Comparison of ENCODE assay signal across 19 cellular contexts in the genomic region with DNA sequence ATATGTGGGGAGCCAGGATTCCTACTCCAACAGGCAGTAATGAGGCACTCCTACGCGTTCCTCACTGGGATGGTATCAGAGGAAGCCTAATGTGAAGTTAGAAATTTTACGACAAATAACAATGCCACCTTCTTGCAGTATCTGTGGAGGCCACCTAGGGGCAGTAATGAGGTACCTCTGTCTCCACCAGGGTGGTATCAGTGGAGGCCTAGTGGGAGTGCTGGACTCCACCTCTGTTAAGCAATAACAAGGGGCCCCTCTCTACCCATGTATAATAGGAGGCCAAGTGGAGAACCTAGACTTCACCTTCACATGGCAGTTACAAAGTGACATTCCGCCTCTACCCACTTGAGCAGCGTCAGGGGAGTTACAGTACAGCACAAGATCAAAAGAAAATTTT.
DNase-seq lines count a peak whose midpoint lies in the region; ATAC-seq, FAIRE-seq and TF ChIP-seq lines count a peak whose summit lies in the region.
"Had no signal": no experiment of that assay in that cellular context is flagged by ENCODE, and none has a peak within 500 bp of the region (broad histone marks: within the 10 kb centered on the region; RNA-seq: fewer than 3 reads in every experiment).

No MANE protein-coding gene starts in this region.

- POLR2A ChIA-PET in H1 (lab: Charles Lee; ENCODE audit: partially characterized antibody), result no interaction called here

- peak; percentile 45 for FAIRE-seq in H1 (lab: Jason Lieb, UNC)
- FAIRE-seq: G401.6 had no signal

- no peak overlapping the region for H4K91ac ChIP-seq in H1 (replicated peaks; ENCODE audit: insufficient read length, low read length)

- no peak overlapping the region for H4K5ac ChIP-seq in H1 (ENCODE audit: insufficient read length, low read depth, low read length)

- no peak overlapping the region for H2BK20ac ChIP-seq in H1 (ENCODE audit: low read length)

- H3K23me2 ChIP-seq in H1 (ENCODE audit: low read depth, low read length), result no peaks in the 10 kb centered on the region; the same call in 1 of the 2 replicates

- ATAC-seq in GM18867 (IDR thresholded peaks at IDR 0.05; ENCODE audit: unreplicated experiment) (peak; percentile 43), GM18870 (IDR thresholded peaks at IDR 0.05; ENCODE audit: unreplicated experiment) (no peak)
- ATAC-seq in stimulated activated naive B cell treated with anti-CD40 and anti-IgM and Interleukin-4, amounts not matched to agents 10 μg/mL and 1 μg/mL and 100 μg/mL, for 72 hours (replicated peaks), result no peak
- ATAC-seq: effector memory CD8-positive, alpha-beta T cell; left colon; naive thymus-derived CD4-positive, alpha-beta T cell; stimulated activated effector memory CD8-positive, alpha-beta T cell treated with anti-CD3 and anti-CD28 coated beads, Interleukin-12 subunit alpha, Interleukin-12 subunit beta, amount 100 ng/mL, for 72 hours had no signal

- H2BK12ac ChIP-seq in H1 (ENCODE audit: low read depth, low read length), result no peak overlapping the region

- H3K9me3 ChIP-seq in Karpas-422 (ENCODE audit: low read length), result no peaks in the 10 kb centered on the region
- H3K9me3 ChIP-seq in H1 (ENCODE audit: insufficient read depth in 2 of 2, low read depth in 1 of 2, low read length in 1 of 2), result no peaks in the 10 kb centered on the region

- WGBS in H1 (ENCODE audit: extremely low coverage in 1 of 2, insufficient coverage in 1 of 2, insufficient read length in 1 of 2, insufficient replicate concordance in 2 of 2, low coverage in 1 of 2, low lambda C conversion rate in 2 of 2, missing lambda C conversion rate in 1 of 2), 2 experiments, result 89% methylated on average over 5 of the region's 5 CpGs; no CpG with 5 or more reads in 1 of the 2 experiments

- H3K4me1 ChIP-seq in Karpas-422 (ENCODE audit: low read length) (no peaks in the 10 kb centered on the region), H1 (replicated peaks in 1 of 4; ENCODE audit: control insufficient read depth in 3 of 4, insufficient read depth in 4 of 4, low read length in 3 of 4) (no peaks in the 10 kb centered on the region)

- H3K27me3 ChIP-seq in Karpas-422 (ENCODE audit: low read length) (no peaks in the 10 kb centered on the region), H1 (replicated peaks in 1 of 4; ENCODE audit: control insufficient read depth in 3 of 4, extremely low read depth in 1 of 4, insufficient read depth in 3 of 4, low read length in 3 of 4) (no peaks in the 10 kb centered on the region)

- peak; percentile 43 to 64 for TF ChIP-seq RAD21 in H1 (IDR thresholded peaks at IDR 0.05 in 1 of 2, conservative IDR thresholded peaks at IDR 0.05 in 1 of 2; ENCODE audit: low read depth in 2 of 2, low read length in 2 of 2)

- H3K79me1 ChIP-seq in H1 (ENCODE audit: low read depth, low read length), result no peaks in the 10 kb centered on the region

- CTCF ChIA-PET in H1 (lab: Charles Lee; ENCODE audit: partially characterized antibody), result interaction anchor here (0.9 kb wide), 1 partner anchor 8 kb away, joined by 3 read pairs; no protein-coding TSS in a partner anchor

- H2AFZ ChIP-seq in Karpas-422 (ENCODE audit: low read length) (no peak overlapping the region), H1 (ENCODE audit: low read length) (no peak overlapping the region)

- TF ChIP-seq EP300 in H1 (IDR thresholded peaks at IDR 0.05; ENCODE audit: borderline replicate concordance in 1 of 2, low read depth in 2 of 2, low read length in 2 of 2), result no peak

- no peaks in the 10 kb centered on the region for H3K9me2 ChIP-seq in Karpas-422 (replicated peaks; ENCODE audit: insufficient read depth, low read length)

- H2BK120ac ChIP-seq in H1 (replicated peaks; ENCODE audit: low read depth, low read length), result no peak overlapping the region

- H3K4me1 Mint-ChIP-seq in stimulated activated naive B cell treated with anti-CD40 and anti-IgM and Interleukin-4, amounts not matched to agents 10 μg/mL and 1 μg/mL and 100 μg/mL, for 72 hours, result no peaks in the 10 kb centered on the region
- H3K4me1 Mint-ChIP-seq: naive thymus-derived CD4-positive, alpha-beta T cell; stimulated activated effector memory CD8-positive, alpha-beta T cell treated with anti-CD3 and anti-CD28 coated beads, Interleukin-12 subunit alpha, Interleukin-12 subunit beta, amount 100 ng/mL, for 72 hours had no signal

- H3K4me2 ChIP-seq in Karpas-422 (ENCODE audit: low read depth, low read length, poor library complexity, severe bottlenecking) (no peak overlapping the region), H1 (ENCODE audit: insufficient read depth in 1 of 2, low read depth in 2 of 2, low read length in 2 of 2) (no peak overlapping the region)

- no peak overlapping the region for H3K18ac ChIP-seq in H1 (ENCODE audit: extremely low read depth, low read length)

- no peak overlapping the region for H3K9ac ChIP-seq in Karpas-422 (ENCODE audit: low read length)
- H3K9ac ChIP-seq in H1 (replicated peaks in 1 of 4; ENCODE audit: extremely low read depth in 1 of 4, low read depth in 3 of 4, low read length in 3 of 4), result no peak overlapping the region

- no peak overlapping the region for H3K56ac ChIP-seq in H1 (replicated peaks; ENCODE audit: insufficient read length, low read depth, low read length)

- H3K23ac ChIP-seq in H1 (ENCODE audit: insufficient read length), result no peak overlapping the region

- H3K36me3 ChIP-seq in Karpas-422 (ENCODE audit: insufficient read depth, low read length), result no peaks in the 10 kb centered on the region
- no peaks in the 10 kb centered on the region for H3K36me3 ChIP-seq in H1 (ENCODE audit: control insufficient read depth in 2 of 4, insufficient read depth in 4 of 4, low read length in 3 of 4)

- no peak overlapping the region for H2BK5ac ChIP-seq in H1 (ENCODE audit: low read depth, low read length)

- no peak overlapping the region for H2BK15ac ChIP-seq in H1 (ENCODE audit: low read length)

- DNase-seq in Karpas-422 (peak; percentile 69), H1 (ENCODE audit: low read depth in 1 of 2, low spot score in 2 of 2) (peak in 1 of 2 experiments; percentile 61), hepatic stellate cell (ENCODE audit: low spot score) (no peak), glomerular visceral epithelial cell (ENCODE audit: extremely low spot score) (no peak)
- DNase-seq in stimulated activated naive B cell treated with anti-CD40 and anti-IgM and Interleukin-4, amounts not matched to agents 10 μg/mL and 1 μg/mL and 100 μg/mL, for 72 hours, result no peak
- DNase-seq: activated CD8-positive, alpha-beta memory T cell treated with anti-CD3 and anti-CD28 coated beads for 24 hours; activated naive CD4-positive, alpha-beta T cell; effector memory CD8-positive, alpha-beta T cell; foreskin melanocyte; left colon; naive thymus-derived CD4-positive, alpha-beta T cell; NCI-H524; stimulated activated CD4-positive, alpha-beta T cell treated with anti-CD3 and anti-CD28 coated beads, Interleukin-2, amount 100 ng/mL, for 48 hours had no signal

- H3K27me3 Mint-ChIP-seq in stimulated activated naive B cell treated with anti-CD40 and anti-IgM and Interleukin-4, amounts not matched to agents 10 μg/mL and 1 μg/mL and 100 μg/mL, for 72 hours, result peaks cover 0 to 5% of the 10 kb centered on the region in 2 donors
- H3K27me3 Mint-ChIP-seq: effector memory CD8-positive, alpha-beta T cell had no signal

- H4K20me1 ChIP-seq in Karpas-422 (ENCODE audit: insufficient read depth, low read depth, low read length) (no peaks in the 10 kb centered on the region), H1 (replicated peaks in 1 of 2; ENCODE audit: control insufficient read depth in 1 of 2, insufficient read depth in 2 of 2, low read length in 2 of 2) (no peaks in the 10 kb centered on the region)

- H3K79me2 ChIP-seq in Karpas-422 (ENCODE audit: low read length) (no peaks in the 10 kb centered on the region), H1 (ENCODE audit: control insufficient read depth in 1 of 2, insufficient read depth in 2 of 2, low read length in 2 of 2) (no peaks in the 10 kb centered on the region)

- peaks cover 0 to 3% of the 10 kb centered on the region in 2 donors for H3K9me3 Mint-ChIP-seq in stimulated activated naive B cell treated with anti-CD40 and anti-IgM and Interleukin-4, amounts not matched to agents 10 μg/mL and 1 μg/mL and 100 μg/mL, for 72 hours
- H3K9me3 Mint-ChIP-seq: effector memory CD8-positive, alpha-beta T cell had no signal

- no peak for TF ChIP-seq POLR2A in H1 (IDR thresholded peaks at IDR 0.05; ENCODE audit: control extremely low read depth in 1 of 2, low read depth in 2 of 2, low read length in 2 of 2)

- no peak overlapping the region for H3K4me3 Mint-ChIP-seq in stimulated activated naive B cell treated with anti-CD40 and anti-IgM and Interleukin-4, amounts not matched to agents 10 μg/mL and 1 μg/mL and 100 μg/mL, for 72 hours
- H3K4me3 Mint-ChIP-seq: brain; effector memory CD8-positive, alpha-beta T cell; naive thymus-derived CD4-positive, alpha-beta T cell; stimulated activated effector memory CD8-positive, alpha-beta T cell treated with anti-CD3 and anti-CD28 coated beads, Interleukin-12 subunit alpha, Interleukin-12 subunit beta, amount 100 ng/mL, for 72 hours had no signal

- no peaks in the 10 kb centered on the region for H3K36me3 Mint-ChIP-seq in stimulated activated naive B cell treated with anti-CD40 and anti-IgM and Interleukin-4, amounts not matched to agents 10 μg/mL and 1 μg/mL and 100 μg/mL, for 72 hours
- H3K36me3 Mint-ChIP-seq: naive thymus-derived CD4-positive, alpha-beta T cell; stimulated activated effector memory CD8-positive, alpha-beta T cell treated with anti-CD3 and anti-CD28 coated beads, Interleukin-12 subunit alpha, Interleukin-12 subunit beta, amount 100 ng/mL, for 72 hours had no signal

- H3K14ac ChIP-seq in H1 (ENCODE audit: insufficient read length), result no peak overlapping the region

- H2AK5ac ChIP-seq in H1 (ENCODE audit: low read depth, low read length), result no peak overlapping the region

- H4K8ac ChIP-seq in H1 (ENCODE audit: extremely low read depth, insufficient read depth, low read length), result no peak overlapping the region

- peak; percentile 37 for TF ChIP-seq CTCF in C4-2B (conservative IDR thresholded peaks at IDR 0.05)
- TF ChIP-seq CTCF in H1 (IDR thresholded peaks at IDR 0.05; ENCODE audit: control extremely low read depth in 1 of 3, insufficient read depth in 1 of 3, low read depth in 1 of 3, low read length in 3 of 3), result peak; percentile 62 to 77 (median 74)

- no peak overlapping the region for H3K27ac Mint-ChIP-seq in stimulated activated naive B cell treated with anti-CD40 and anti-IgM and Interleukin-4, amounts not matched to agents 10 μg/mL and 1 μg/mL and 100 μg/mL, for 72 hours
- H3K27ac Mint-ChIP-seq: brain; effector memory CD8-positive, alpha-beta T cell; naive thymus-derived CD4-positive, alpha-beta T cell; stimulated activated effector memory CD8-positive, alpha-beta T cell treated with anti-CD3 and anti-CD28 coated beads, Interleukin-12 subunit alpha, Interleukin-12 subunit beta, amount 100 ng/mL, for 72 hours had no signal

- H3K4me3 ChIP-seq in Karpas-422 (ENCODE audit: low read length) (no peak overlapping the region), H1 (ENCODE audit: extremely low read depth in 1 of 4, insufficient read depth in 2 of 4, low read depth in 3 of 4, low read length in 4 of 4) (no peak overlapping the region)

- H3K27ac ChIP-seq in C4-2B, result no peak overlapping the region
- H3K27ac ChIP-seq in Karpas-422 (ENCODE audit: low read length), result no peak overlapping the region
- H3K27ac ChIP-seq in H1 (ENCODE audit: low read depth, low read length), result no peak overlapping the region

- no peak overlapping the region for H3K4ac ChIP-seq in H1 (replicated peaks; ENCODE audit: insufficient read length, low read depth, low read length)
